25 cellular contexts compared by ENCODE assay signal in the genomic region with DNA sequence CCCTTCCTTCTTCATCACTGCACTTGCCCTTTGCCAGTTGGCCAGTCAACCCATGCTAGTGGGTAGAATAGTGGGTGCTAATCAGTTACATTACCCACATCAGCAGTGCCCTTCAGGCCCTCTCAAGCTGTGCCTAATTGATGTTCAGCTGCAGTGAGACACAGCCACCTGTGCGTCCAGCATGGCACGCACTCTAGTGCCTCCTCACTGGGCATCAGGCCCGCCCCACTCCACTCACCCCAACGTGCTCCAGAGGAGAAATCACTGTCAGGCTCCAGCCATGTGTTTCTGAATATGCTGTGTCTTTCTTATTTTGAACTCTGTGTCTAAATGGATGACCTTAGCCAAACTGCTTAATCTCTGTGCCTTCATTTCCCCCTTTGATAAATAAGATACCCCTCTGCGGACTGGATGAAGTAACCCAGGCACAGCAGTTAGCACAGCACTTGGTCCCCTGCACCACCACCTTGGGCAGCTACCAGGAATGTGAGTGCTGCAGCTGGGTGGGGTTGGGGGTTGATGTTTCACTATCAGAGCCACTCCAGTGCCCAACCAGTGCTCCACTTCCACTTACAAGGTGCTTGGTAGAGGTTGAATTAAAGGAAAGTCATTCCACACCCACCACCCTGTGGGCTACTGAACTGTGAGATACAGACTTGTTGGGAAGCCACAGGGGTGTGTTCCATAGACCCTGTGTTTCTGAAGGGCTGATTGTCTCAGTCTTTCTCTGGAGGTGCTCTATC. TPM values are rescaled to one million over a fixed set of nuclear protein-coding genes. Genes with fewer than 3 reads are reported as not detected.
DNase-seq lines count a peak whose midpoint lies in the region; ATAC-seq and TF ChIP-seq lines count a peak whose summit lies in the region.
"Had no signal": no experiment of that assay in that cellular context is flagged by ENCODE, and none has a peak within 500 bp of the region (broad histone marks: within the 10 kb centered on the region; RNA-seq: fewer than 3 reads in every experiment).

No MANE protein-coding gene starts in this region.

- no peaks in the 10 kb centered on the region for H3K27me3 ChIP-seq in CD8-positive, alpha-beta memory T cell (ENCODE audit: insufficient read depth, low read length, poor library complexity, severe bottlenecking)
- no peaks in the 10 kb centered on the region for H3K27me3 ChIP-seq in stomach smooth muscle (ENCODE audit: control insufficient read depth in 1 of 2, insufficient read depth in 2 of 2, low read length in 2 of 2)
- peaks cover 0 to 2% (median 0%) of the 10 kb centered on the region in 3 donors for H3K27me3 ChIP-seq in psoas muscle (ENCODE audit: insufficient read depth in 3 of 3, low read length in 2 of 3)
- H3K27me3 ChIP-seq: BLaER1 treated with 17β-estradiol and CSF1 and Interleukin-3, amounts not matched to agents 10 nM and 100 nM; foreskin keratinocyte; hepatocyte; testis had no signal

- POLR2A ChIA-PET in CD8-positive, alpha-beta memory T cell (lab: Charles Lee), result no interaction called here

- 70 to 80% (median 75%) methylated on average over 5 of the region's 5 CpGs for WGBS in psoas muscle, 3 donors

- peak overlapping the region in 5 of 8 donors; percentile 29 to 89 (median 52) for H3K27ac Mint-ChIP-seq in CD8-positive, alpha-beta memory T cell
- peak overlapping the region; percentile 66 for H3K27ac Mint-ChIP-seq in activated T-helper 1 cell treated with anti-CD3 and anti-CD28 coated beads, Interleukin-12 subunit alpha, Interleukin-12 subunit beta, Interleukin-2, Interleukin-4 antibody, amounts not matched to agents 30 ng/mL and 10 ng/mL and 1 ng/mL, durations not matched to agents 14 hours and 24 hours and 36 hours
- H3K27ac Mint-ChIP-seq: stimulated activated effector memory CD8-positive, alpha-beta T cell treated with anti-CD3 and anti-CD28 coated beads, Interleukin-12 subunit alpha, Interleukin-12 subunit beta, amount 100 ng/mL, for 72 hours had no signal

- no peaks in the 10 kb centered on the region for H3K9me3 ChIP-seq in CD8-positive, alpha-beta memory T cell (ENCODE audit: low read length)
- H3K9me3 ChIP-seq in stomach smooth muscle (ENCODE audit: control insufficient read depth in 2 of 2, low read length in 2 of 2) (no peaks in the 10 kb centered on the region), psoas muscle (no peaks in the 10 kb centered on the region)
- H3K9me3 ChIP-seq: BLaER1 treated with 17β-estradiol and CSF1 and Interleukin-3, amounts not matched to agents 10 nM and 100 nM; testis had no signal

- ATAC-seq in psoas muscle (no peak), GM21576 (IDR thresholded peaks at IDR 0.05; ENCODE audit: unreplicated experiment) (no peak)
- ATAC-seq: foreskin keratinocyte; left lobe of liver; SK-N-SH treated with all-trans-retinoic acid at 6 μM for 48 hours; stimulated activated effector memory CD8-positive, alpha-beta T cell treated with anti-CD3 and anti-CD28 coated beads, Interleukin-12 subunit alpha, Interleukin-12 subunit beta, amount 100 ng/mL, for 72 hours had no signal

- CTCF ChIA-PET in CD8-positive, alpha-beta memory T cell (lab: Charles Lee), result interaction anchor here (0.7 to 1.9 kb wide), 4 partner anchors 10 to 235 kb away, joined by 3 to 6 read pairs (median 4); no protein-coding TSS in a partner anchor

- H3K9me3 Mint-ChIP-seq in CD8-positive, alpha-beta memory T cell, result no peaks in the 10 kb centered on the region
- no peaks in the 10 kb centered on the region for H3K9me3 Mint-ChIP-seq in activated T-helper 1 cell treated with anti-CD3 and anti-CD28 coated beads, Interleukin-12 subunit alpha, Interleukin-12 subunit beta, Interleukin-2, Interleukin-4 antibody, amounts not matched to agents 30 ng/mL and 10 ng/mL and 1 ng/mL, durations not matched to agents 14 hours and 24 hours and 36 hours
- H3K9me3 Mint-ChIP-seq: immature natural killer cell; stimulated activated effector memory CD8-positive, alpha-beta T cell treated with anti-CD3 and anti-CD28 coated beads, Interleukin-12 subunit alpha, Interleukin-12 subunit beta, amount 100 ng/mL, for 72 hours had no signal

- H3K4me3 ChIP-seq in CD8-positive, alpha-beta memory T cell (ENCODE audit: low read length), result no peak overlapping the region
- H3K4me3 ChIP-seq in stomach smooth muscle (ENCODE audit: low read length in 2 of 2), result no peak overlapping the region
- H3K4me3 ChIP-seq in psoas muscle, result no peak overlapping the region
- H3K4me3 ChIP-seq: BLaER1 treated with 17β-estradiol and CSF1 and Interleukin-3, amounts not matched to agents 10 nM and 100 nM; hepatocyte; testis had no signal

- H3K36me3 Mint-ChIP-seq in CD8-positive, alpha-beta memory T cell, result no peaks in the 10 kb centered on the region
- H3K36me3 Mint-ChIP-seq in activated T-helper 1 cell treated with anti-CD3 and anti-CD28 coated beads, Interleukin-12 subunit alpha, Interleukin-12 subunit beta, Interleukin-2, Interleukin-4 antibody, amounts not matched to agents 30 ng/mL and 10 ng/mL and 1 ng/mL, durations not matched to agents 14 hours and 24 hours and 36 hours (ENCODE audit: low read depth), result no peaks in the 10 kb centered on the region
- H3K36me3 Mint-ChIP-seq: immature natural killer cell; naive B cell; stimulated activated effector memory CD8-positive, alpha-beta T cell treated with anti-CD3 and anti-CD28 coated beads, Interleukin-12 subunit alpha, Interleukin-12 subunit beta, amount 100 ng/mL, for 72 hours had no signal

- H3K36me3 ChIP-seq in CD8-positive, alpha-beta memory T cell (ENCODE audit: insufficient read depth, low read length), result no peaks in the 10 kb centered on the region
- H3K36me3 ChIP-seq in stomach smooth muscle (ENCODE audit: control insufficient read depth in 2 of 2, insufficient read depth in 2 of 2, low read length in 2 of 2), result no peaks in the 10 kb centered on the region
- H3K36me3 ChIP-seq in psoas muscle (ENCODE audit: insufficient read depth in 1 of 2, low read depth in 1 of 2), result no peaks in the 10 kb centered on the region
- H3K36me3 ChIP-seq: BLaER1 treated with 17β-estradiol and CSF1 and Interleukin-3, amounts not matched to agents 10 nM and 100 nM had no signal

- intact Hi-C loops in activated T-helper 1 cell treated with anti-CD3 and anti-CD28 coated beads, Interleukin-12 subunit alpha, Interleukin-12 subunit beta, Interleukin-2, Interleukin-4 antibody, amounts not matched to agents 30 ng/mL and 10 ng/mL and 1 ng/mL, durations not matched to agents 14 hours and 24 hours and 36 hours (cut with micrococcal nuclease), result no loop called here
- intact Hi-C loops in psoas muscle (cut with DNase I), result no loop called here

- H3K27me3 Mint-ChIP-seq in CD8-positive, alpha-beta memory T cell, result no peaks in the 10 kb centered on the region
- peaks cover 2% of the 10 kb centered on the region for H3K27me3 Mint-ChIP-seq in activated T-helper 1 cell treated with anti-CD3 and anti-CD28 coated beads, Interleukin-12 subunit alpha, Interleukin-12 subunit beta, Interleukin-2, Interleukin-4 antibody, amounts not matched to agents 30 ng/mL and 10 ng/mL and 1 ng/mL, durations not matched to agents 14 hours and 24 hours and 36 hours (ENCODE audit: insufficient read depth)
- H3K27me3 Mint-ChIP-seq: naive B cell had no signal

- peaks cover 28 to 44% (median 38%) of the 10 kb centered on the region in 3 donors for H3K4me1 Mint-ChIP-seq in CD8-positive, alpha-beta memory T cell
- peaks cover 54% of the 10 kb centered on the region for H3K4me1 Mint-ChIP-seq in activated T-helper 1 cell treated with anti-CD3 and anti-CD28 coated beads, Interleukin-12 subunit alpha, Interleukin-12 subunit beta, Interleukin-2, Interleukin-4 antibody, amounts not matched to agents 30 ng/mL and 10 ng/mL and 1 ng/mL, durations not matched to agents 14 hours and 24 hours and 36 hours (ENCODE audit: low read depth)

- TF ChIP-seq CTCF in psoas muscle (IDR thresholded peaks at IDR 0.05), result no peak

- H3K4me1 ChIP-seq in CD8-positive, alpha-beta memory T cell (ENCODE audit: insufficient read depth, low read length), result peaks cover 70% of the 10 kb centered on the region
- peaks cover 73% of the 10 kb centered on the region for H3K4me1 ChIP-seq in stomach smooth muscle (ENCODE audit: control insufficient read depth, insufficient read depth, low read length)
- H3K4me1 ChIP-seq in psoas muscle, result peaks cover 24% of the 10 kb centered on the region

- H3K4me3 Mint-ChIP-seq in CD8-positive, alpha-beta memory T cell, result peak overlapping the region in 4 of 7 donors; percentile 26 to 39 (median 30)
- H3K4me3 Mint-ChIP-seq in activated T-helper 1 cell treated with anti-CD3 and anti-CD28 coated beads, Interleukin-12 subunit alpha, Interleukin-12 subunit beta, Interleukin-2, Interleukin-4 antibody, amounts not matched to agents 30 ng/mL and 10 ng/mL and 1 ng/mL, durations not matched to agents 14 hours and 24 hours and 36 hours, result no peak overlapping the region
- H3K4me3 Mint-ChIP-seq: immature natural killer cell; naive B cell; stimulated activated effector memory CD8-positive, alpha-beta T cell treated with anti-CD3 and anti-CD28 coated beads, Interleukin-12 subunit alpha, Interleukin-12 subunit beta, amount 100 ng/mL, for 72 hours had no signal

- peak; percentile 58 for DNase-seq in activated effector memory CD4-positive, alpha-beta T cell treated with anti-CD3 and anti-CD28 coated beads, Interleukin-2, amount 50 U/mL, for 16 hours
- no peak for DNase-seq in activated effector memory CD4-positive, alpha-beta T cell treated with Interleukin-2 at 50 U/mL for 16 hours
- no peak for DNase-seq in CD8-positive, alpha-beta memory T cell
- DNase-seq in activated T-helper 1 cell treated with anti-CD3 and anti-CD28 coated beads, Interleukin-12 subunit alpha, Interleukin-12 subunit beta, Interleukin-2, Interleukin-4 antibody, amounts not matched to agents 30 ng/mL and 10 ng/mL and 1 ng/mL, durations not matched to agents 14 hours and 24 hours and 36 hours (ENCODE audit: low spot score), result no peak
- no peak for DNase-seq in psoas muscle
- DNase-seq in NCI-H748 (lab: John Stamatoyannopoulos, UW; ENCODE audit: unreplicated experiment), result no peak
- DNase-seq: activated CD8-positive, alpha-beta memory T cell treated with anti-CD3 and anti-CD28 coated beads for 24 hours; activated naive CD4-positive, alpha-beta T cell treated with anti-CD3 and anti-CD28 coated beads, Interleukin-2, amount 50 U/mL, for 16 hours; activated T-cell treated with anti-CD3 and anti-CD28 coated beads, Interleukin-2, amount 50 U/mL, for 1 hour; cerebellar nuclear complex; foreskin keratinocyte; immature natural killer cell; Kasumi-1; naive B cell; NCI-H187; NCI-H774; testis had no signal

- H3K27ac ChIP-seq in CD8-positive, alpha-beta memory T cell (ENCODE audit: low read depth, low read length), result no peak overlapping the region
- H3K27ac ChIP-seq in stomach smooth muscle (ENCODE audit: low read length) (peak overlapping the region; percentile 66), psoas muscle (no peak overlapping the region)
- H3K27ac ChIP-seq: foreskin keratinocyte, hepatocyte, HL-60, testis had no signal

- no peak overlapping the region for H3K9ac ChIP-seq in stomach smooth muscle (ENCODE audit: low read length in 2 of 2)
- H3K9ac ChIP-seq: BLaER1 treated with 17β-estradiol and CSF1 and Interleukin-3, amounts not matched to agents 10 nM and 100 nM had no signal

RNA-seq across cellular contexts. Expression of a gene that starts 8.9 kb away (rescaled TPM):
- total RNA-seq in CD8-positive, alpha-beta memory T cell, result under 1 TPM; 0.39 to 0.51 TPM
- not detected for polyA plus RNA-seq in CD8-positive, alpha-beta memory T cell
- total RNA-seq in activated T-helper 1 cell treated with anti-CD3 and anti-CD28 coated beads, Interleukin-12 subunit alpha, Interleukin-12 subunit beta, Interleukin-2, Interleukin-4 antibody, amounts not matched to agents 30 ng/mL and 10 ng/mL and 1 ng/mL, durations not matched to agents 14 hours and 24 hours and 36 hours, result 0.10 and 0.20 TPM in 2 replicates
- 1 to 10 TPM in 3 of 4 donors, under 1 TPM in 1; 0.71 to 2.1 (median 2.0) TPM for total RNA-seq in psoas muscle
- polyA plus RNA-seq in psoas muscle, result 1 to 10 TPM in 1 of 3 donors, under 1 TPM in 2; 0.45 to 1.2 (median 0.69) TPM
- total RNA-seq: foreskin keratinocyte had no signal
- polyA plus RNA-seq: foreskin keratinocyte had no signal

RNA-seq across cellular contexts. Expression of a gene that starts 8.9 kb away (rescaled TPM):
- total RNA-seq in CD8-positive, alpha-beta memory T cell, result under 1 TPM in 1 of 2 experiments, not detected in 1; 0.26 TPM
- polyA plus RNA-seq in CD8-positive, alpha-beta memory T cell, result not detected
- not detected in 2 replicates for total RNA-seq in activated T-helper 1 cell treated with anti-CD3 and anti-CD28 coated beads, Interleukin-12 subunit alpha, Interleukin-12 subunit beta, Interleukin-2, Interleukin-4 antibody, amounts not matched to agents 30 ng/mL and 10 ng/mL and 1 ng/mL, durations not matched to agents 14 hours and 24 hours and 36 hours
- total RNA-seq in psoas muscle, result 1 to 10 TPM in 1 of 4 donors, under 1 TPM in 3; 0.34 to 1.1 (median 0.70) TPM
- under 1 TPM; 0.51 to 0.85 (median 0.52) TPM for polyA plus RNA-seq in psoas muscle
- total RNA-seq: foreskin keratinocyte had no signal
- polyA plus RNA-seq: foreskin keratinocyte, immature natural killer cell had no signal

RNA-seq across cellular contexts. Expression of a gene that starts 38.5 kb away (rescaled TPM):
- 1 to 10 TPM; 3.9 to 4.9 TPM for total RNA-seq in CD8-positive, alpha-beta memory T cell
- polyA plus RNA-seq in CD8-positive, alpha-beta memory T cell, result 90.1 TPM
- 0.70 and 1.3 TPM in 2 replicates for total RNA-seq in activated T-helper 1 cell treated with anti-CD3 and anti-CD28 coated beads, Interleukin-12 subunit alpha, Interleukin-12 subunit beta, Interleukin-2, Interleukin-4 antibody, amounts not matched to agents 30 ng/mL and 10 ng/mL and 1 ng/mL, durations not matched to agents 14 hours and 24 hours and 36 hours
- 1 to 10 TPM; 3.6 to 8.5 (median 6.3) TPM for total RNA-seq in psoas muscle
- 1 to 10 TPM; 3.8 to 9.9 (median 4.1) TPM for polyA plus RNA-seq in psoas muscle
